Comparison of ENCODE assay signal across 16 cellular contexts in the genomic region with DNA sequence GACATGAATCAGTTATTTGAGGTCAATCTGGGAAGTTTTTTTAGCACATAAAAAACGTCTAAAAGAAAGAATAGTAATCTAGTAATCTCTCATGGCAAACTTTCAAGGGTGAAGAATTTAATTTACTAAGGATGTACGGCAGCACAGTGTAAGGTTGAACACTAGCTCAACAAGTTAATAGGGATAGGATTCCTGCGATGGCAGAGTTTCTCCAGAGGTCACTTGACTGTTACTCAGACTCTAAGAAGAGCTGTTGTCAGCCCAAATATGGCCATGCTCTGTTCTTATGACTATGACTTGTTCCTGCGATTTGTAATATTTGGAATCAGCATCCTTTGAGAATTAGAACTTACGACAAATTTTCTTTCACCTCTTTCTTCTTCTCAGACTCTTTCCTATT.
DNase-seq lines count a peak whose midpoint lies in the region; ATAC-seq and TF ChIP-seq lines count a peak whose summit lies in the region.
"Had no signal": no experiment of that assay in that cellular context is flagged by ENCODE, and none has a peak within 500 bp of the region (broad histone marks: within the 10 kb centered on the region; RNA-seq: fewer than 3 reads in every experiment).

No MANE protein-coding gene starts in this region.

- H3K4me1 ChIP-seq in mammary epithelial cell (ENCODE audit: insufficient read depth, low read length) (peaks cover 4% of the 10 kb centered on the region), left lung (no peaks in the 10 kb centered on the region), stomach (peaks cover 0 to 28% (median 13%) of the 10 kb centered on the region in 4 donors)
- H3K4me1 ChIP-seq: neural progenitor cell had no signal

- TF ChIP-seq CTCF in mammary epithelial cell (conservative IDR thresholded peaks at IDR 0.05 in 1 of 2, IDR thresholded peaks at IDR 0.05 in 1 of 2; ENCODE audit: extremely low read depth in 1 of 2, insufficient read depth in 1 of 2, low read depth in 1 of 2, low read length in 2 of 2), result no peak
- TF ChIP-seq CTCF in left lung (IDR thresholded peaks at IDR 0.05), result no peak
- no peak for TF ChIP-seq CTCF in stomach (IDR thresholded peaks at IDR 0.05)

- H3K27ac ChIP-seq in mammary epithelial cell (ENCODE audit: insufficient read depth, low read depth, low read length), result no peak overlapping the region
- no peak overlapping the region for H3K27ac ChIP-seq in left lung
- H3K27ac ChIP-seq in stomach, result peak overlapping the region in 4 of 5 donors; percentile 45 to 78 (median 60)
- H3K27ac ChIP-seq: neural progenitor cell had no signal

- H3K4me2 ChIP-seq in mammary epithelial cell (ENCODE audit: insufficient read depth, low read depth, low read length), result no peak overlapping the region
- H3K4me2 ChIP-seq: neural progenitor cell had no signal

- H3K36me3 ChIP-seq in mammary epithelial cell (ENCODE audit: insufficient read depth, low read length), result no peaks in the 10 kb centered on the region
- H3K36me3 ChIP-seq in left lung, result no peaks in the 10 kb centered on the region
- H3K36me3 ChIP-seq in stomach, result no peaks in the 10 kb centered on the region
- H3K36me3 ChIP-seq: neural progenitor cell had no signal

- in situ Hi-C loops in mammary epithelial cell (cut with MboI; ENCODE audit: low sequenced_read_pairs in 2 of 2), result no loop called here

- dilution Hi-C loops in mammary epithelial cell (cut with HindIII; ENCODE audit: low sequenced_read_pairs), result no loop called here

- no peak for TF ChIP-seq EP300 in stomach (IDR thresholded peaks at IDR 0.05)

- H3K79me2 ChIP-seq in mammary epithelial cell (ENCODE audit: insufficient read depth, low read length), result no peaks in the 10 kb centered on the region

- H4K20me1 ChIP-seq in mammary epithelial cell (ENCODE audit: insufficient read depth, low read length), result no peaks in the 10 kb centered on the region

- TF ChIP-seq POLR2A in stomach (IDR thresholded peaks at IDR 0.05), result no peak

- H3K27me3 ChIP-seq in mammary epithelial cell (ENCODE audit: insufficient read depth, low read length), result no peaks in the 10 kb centered on the region
- peaks cover 0 to 3% of the 10 kb centered on the region in 2 donors for H3K27me3 ChIP-seq in left lung
- no peaks in the 10 kb centered on the region for H3K27me3 ChIP-seq in stomach
- H3K27me3 ChIP-seq: neural progenitor cell had no signal

- no peaks in the 10 kb centered on the region for H3K9me3 ChIP-seq in mammary epithelial cell (replicated peaks; ENCODE audit: insufficient read depth, low read length)
- H3K9me3 ChIP-seq in left lung, result no peaks in the 10 kb centered on the region
- H3K9me3 ChIP-seq in stomach, result no peaks in the 10 kb centered on the region

- intact Hi-C loops in mammary epithelial cell (cut with micrococcal nuclease), result no loop called here
- intact Hi-C loops in left lung (cut with DNase I), result no loop called here
- intact Hi-C loops in stomach (cut with DNase I; ENCODE audit: low total_unique reads), result no loop called here

- DNase-seq in EL (peak; percentile 50), mammary epithelial cell (peak; percentile 49), left lung (no peak), stomach (no peak), NCI-H1436 treated with DMSO at 0.1 percent for 48 hours (lab: John Stamatoyannopoulos, UW) (no peak), islet precursor cell (no peak)
- DNase-seq in activated naive CD4-positive, alpha-beta T cell (lab: John Stamatoyannopoulos, UW), result no peak
- no peak for DNase-seq in stimulated activated naive CD8-positive, alpha-beta T cell treated with anti-CD3 and anti-CD28 coated beads, Interleukin-15, Interleukin-2, amounts not matched to agents 100 U/mL and 50 U/mL, for 24 hours
- DNase-seq: activated CD4-positive, CD25-positive, alpha-beta regulatory T cell; activated naive CD8-positive, alpha-beta T cell treated with anti-CD3 and anti-CD28 coated beads, Interleukin-2, amount 50 U/mL, for 24 hours; AML-193; cortex of kidney; NCI-H1048; NCI-H345; stimulated activated CD4-positive, alpha-beta T cell treated with anti-CD3 and anti-CD28 coated beads, Interleukin-15, amount 100 ng/mL, for 24 hours had no signal

- CTCF ChIA-PET in mammary epithelial cell (lab: Charles Lee; ENCODE audit: low non-redundant PET), result no interaction called here

- H3K4me3 ChIP-seq in mammary epithelial cell (replicated peaks in 1 of 3; ENCODE audit: insufficient read depth in 1 of 3, low read depth in 2 of 3, low read length in 3 of 3) (no peak overlapping the region), left lung (no peak overlapping the region), stomach (no peak overlapping the region)
- H3K4me3 ChIP-seq: neural progenitor cell had no signal

- peak overlapping the region; percentile 27 for H2AFZ ChIP-seq in mammary epithelial cell (ENCODE audit: low read depth, low read length)
- H2AFZ ChIP-seq: neural progenitor cell had no signal

- no TSS peak for BruUV-seq in mammary epithelial cell (replicated peaks; lab: Mats Ljungman, UMichigan)

- 43% methylated on average over 5 of the region's 5 CpGs for WGBS in mammary epithelial cell (ENCODE audit: low coverage, missing lambda C conversion rate)
- 59 to 72% (median 65%) methylated on average over 5 of the region's 5 CpGs for WGBS in stomach, 5 donors

- ATAC-seq in left lung, result peak; percentile 65
- no peak for ATAC-seq in stimulated activated naive CD8-positive, alpha-beta T cell treated with anti-CD3 and anti-CD28 coated beads, Interleukin-15, Interleukin-2, amounts not matched to agents 100 U/mL and 50 U/mL, for 24 hours
- ATAC-seq: activated naive CD8-positive, alpha-beta T cell treated with anti-CD3 and anti-CD28 coated beads, Interleukin-2, amount 50 U/mL, for 24 hours had no signal

- H3K9ac ChIP-seq in mammary epithelial cell (ENCODE audit: insufficient read depth, low read length), result no peak overlapping the region
- H3K9ac ChIP-seq: neural progenitor cell had no signal

Comparison
In these comparisons a context has a peak if more than half of its experiments do, and no peak if none do; other contexts are left out.
1. DNase-seq: peak in EL (single experiment) and mammary epithelial cell (single experiment); none in left lung (0 of 2), stomach (single experiment), activated naive CD4-positive, alpha-beta T cell (0 of 4), stimulated activated naive CD8-positive, alpha-beta T cell treated with anti-CD3 and anti-CD28 coated beads, Interleukin-15, Interleukin-2, amounts not matched to agents 100 U/mL and 50 U/mL, for 24 hours (single experiment), NCI-H1436 treated with DMSO at 0.1 percent for 48 hours (single experiment) and islet precursor cell (single experiment).
2. H3K27ac ChIP-seq: peak in stomach (4 of 5); none in mammary epithelial cell (single experiment) and left lung (0 of 2).